7 cellular contexts compared by ENCODE assay signal in the genomic region with DNA sequence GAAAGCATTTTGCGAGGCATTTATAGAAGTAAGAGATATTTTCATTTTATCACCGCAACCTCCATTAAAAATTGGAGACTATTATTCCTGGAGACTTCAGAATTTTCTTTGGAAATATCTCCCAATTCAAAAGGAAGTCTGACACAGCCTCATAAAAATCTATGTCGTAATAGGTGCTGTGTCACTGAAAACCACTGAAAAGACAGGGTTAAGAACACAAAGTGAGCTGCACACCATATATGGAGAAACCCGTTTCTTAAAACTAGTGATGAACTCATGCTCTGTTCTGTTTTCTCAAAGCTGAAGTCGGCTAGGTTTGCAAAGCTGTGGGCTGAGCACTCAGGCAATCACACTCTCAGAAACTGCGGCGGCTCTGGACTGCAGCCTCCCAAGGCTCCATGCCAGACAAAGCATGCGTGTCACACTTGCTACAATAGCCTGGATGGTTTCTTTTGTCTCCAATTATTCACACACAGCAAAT. TPM values are rescaled to one million over a fixed set of nuclear protein-coding genes. Genes with fewer than 3 reads are reported as not detected.
DNase-seq lines count a peak whose midpoint lies in the region; ATAC-seq and TF ChIP-seq lines count a peak whose summit lies in the region.

A gene (plus strand): TSS at position 287 of the 481 bp plus-strand sequence. CDS start 126 bp downstream, at position 413.

- no peaks in the 10 kb centered on the region for H3K27me3 Mint-ChIP-seq in activated T-cell treated with anti-CD3 and anti-CD28 coated beads, Interleukin-2, amount 50 U/mL, for 72 hours (ENCODE audit: low read depth)

- H3K4me1 ChIP-seq in Peyer's patch (peaks cover 0 to 19% (median 7%) of the 10 kb centered on the region in 4 donors), fibroblast of lung (ENCODE audit: control insufficient read depth, extremely low read depth, insufficient read depth, low read length) (peaks cover 11% of the 10 kb centered on the region), neutrophil (ENCODE audit: control insufficient read depth in 1 of 2, insufficient read depth in 1 of 2, low read depth in 1 of 2, low read length in 1 of 2) (peaks cover 75 to 83% of the 10 kb centered on the region in 2 experiments)

- peak within 1 kb of the TSS; percentile 97 for H3K27ac Mint-ChIP-seq in activated T-cell treated with anti-CD3 and anti-CD28 coated beads, Interleukin-2, amount 50 U/mL, for 72 hours

- TF ChIP-seq POLR2A in Peyer's patch (IDR thresholded peaks at IDR 0.05): peak; percentile 56 to 62

- no peaks in the 10 kb centered on the region for H3K9me3 Mint-ChIP-seq in activated T-cell treated with anti-CD3 and anti-CD28 coated beads, Interleukin-2, amount 50 U/mL, for 72 hours

- H3K4me2 ChIP-seq in fibroblast of lung (ENCODE audit: extremely low read depth, insufficient read depth, low read length): peak within 1 kb of the TSS; percentile 92

- ATAC-seq in GM18867 (IDR thresholded peaks at IDR 0.05; ENCODE audit: unreplicated experiment) (peak; percentile 91), HG03095 (IDR thresholded peaks at IDR 0.05; ENCODE audit: unreplicated experiment) (peak; percentile 91)
- ATAC-seq in activated T-cell treated with anti-CD3 and anti-CD28 coated beads, Interleukin-2, amount 50 U/mL, for 72 hours (replicated peaks in 1 of 2): peak; percentile 82 to 83

- H3K79me2 ChIP-seq in fibroblast of lung (ENCODE audit: control insufficient read depth, insufficient read depth, low read length): peaks cover 38% of the 10 kb centered on the region

- H3K36me3 Mint-ChIP-seq in activated T-cell treated with anti-CD3 and anti-CD28 coated beads, Interleukin-2, amount 50 U/mL, for 72 hours (ENCODE audit: insufficient read depth in 2 of 2): peaks cover 2% of the 10 kb centered on the region in 2 donors

- H4K20me1 ChIP-seq in fibroblast of lung (ENCODE audit: control insufficient read depth, extremely low read depth, insufficient read depth, low read length): no peaks in the 10 kb centered on the region

- DNase-seq in Peyer's patch (peak in 2 of 3 donors; percentile 79 to 87), fibroblast of lung (ENCODE audit: low read depth in 2 of 2) (peak; percentile 99 to 100)
- peak; percentile 78 to 83 for DNase-seq in activated T-cell treated with anti-CD3 and anti-CD28 coated beads, Interleukin-2, amount 50 U/mL, for 72 hours

- peaks cover 96% of the 10 kb centered on the region for H3K4me1 Mint-ChIP-seq in activated T-cell treated with anti-CD3 and anti-CD28 coated beads, Interleukin-2, amount 50 U/mL, for 72 hours (ENCODE audit: low read depth)

- H3K9ac ChIP-seq in fibroblast of lung (ENCODE audit: insufficient read depth, low read length): peak within 1 kb of the TSS; percentile 58

- peak within 1 kb of the TSS; percentile 83 to 86 for H3K4me3 Mint-ChIP-seq in activated T-cell treated with anti-CD3 and anti-CD28 coated beads, Interleukin-2, amount 50 U/mL, for 72 hours

- peak within 1 kb of the TSS; percentile 30 for H2AFZ ChIP-seq in fibroblast of lung (ENCODE audit: low read length)

- H3K9me3 ChIP-seq in Peyer's patch (no peaks in the 10 kb centered on the region), fibroblast of lung (ENCODE audit: control insufficient read depth, insufficient read depth, low read depth, low read length) (no peaks in the 10 kb centered on the region), neutrophil (no peaks in the 10 kb centered on the region)

- H3K4me3 ChIP-seq in Peyer's patch (peak within 1 kb of the TSS; percentile 41 to 49 (median 45)), fibroblast of lung (replicated peaks in 1 of 4; ENCODE audit: control extremely low read depth in 1 of 4, insufficient read depth in 1 of 4, low read depth in 3 of 4, low read length in 4 of 4) (peak within 1 kb of the TSS; percentile 48 to 93 (median 63)), neutrophil (ENCODE audit: low read depth in 1 of 2, low read length in 1 of 2) (peak within 1 kb of the TSS; percentile 75 to 84)

- no peaks in the 10 kb centered on the region for H3K27me3 ChIP-seq in Peyer's patch
- H3K27me3 ChIP-seq in fibroblast of lung (ENCODE audit: control insufficient read depth, insufficient read depth, low read length): no peaks in the 10 kb centered on the region
- no peaks in the 10 kb centered on the region for H3K27me3 ChIP-seq in neutrophil

- H3K27ac ChIP-seq in Peyer's patch: peak within 1 kb of the TSS; percentile 75 to 80 (median 78)
- H3K27ac ChIP-seq in fibroblast of lung (ENCODE audit: insufficient read depth, low read length): peak within 1 kb of the TSS; percentile 89
- H3K27ac ChIP-seq in neutrophil: peak within 1 kb of the TSS; percentile 94

- H3K36me3 ChIP-seq in Peyer's patch (no peaks in the 10 kb centered on the region), fibroblast of lung (ENCODE audit: control insufficient read depth, insufficient read depth, low read length) (no peaks in the 10 kb centered on the region), neutrophil (peaks cover 26% of the 10 kb centered on the region)

- TF ChIP-seq CTCF in Peyer's patch (IDR thresholded peaks at IDR 0.05) (no peak), fibroblast of lung (conservative IDR thresholded peaks at IDR 0.05 in 1 of 2, IDR thresholded peaks at IDR 0.05 in 1 of 2; ENCODE audit: low read depth in 1 of 2, low read length in 2 of 2) (no peak), neutrophil (IDR thresholded peaks at IDR 0.05) (no peak), subcutaneous adipose tissue (IDR thresholded peaks at IDR 0.05; ENCODE audit: low read depth) (no peak)

RNA-seq across cellular contexts. Expression of the gene that starts here (rescaled TPM):
- 10 to 100 TPM in 2 of 4 donors, 1 to 10 TPM in 2; 1.4 to 47.0 (median 7.2) TPM for total RNA-seq in Peyer's patch
- total RNA-seq in activated T-cell treated with anti-CD3 and anti-CD28 coated beads, Interleukin-2, amount 50 U/mL, for 72 hours: 1 to 10 TPM; 6.3 to 10.0 TPM
- total RNA-seq in fibroblast of lung: 36.0 and 59.8 TPM in 2 replicates
- 186 and 245 TPM in 2 replicates for polyA plus RNA-seq in fibroblast of lung
- 109 and 145 TPM in 2 replicates for polyA plus RNA-seq in fibroblast of lung (2012)
- 52.4 and 58.4 TPM in 2 replicates for polyA minus RNA-seq in fibroblast of lung (ENCODE audit: low replicate concordance)
- 10 to 100 TPM in 3 of 4 donors, 1 to 10 TPM in 1; 8.9 to 82.6 (median 24.2) TPM for total RNA-seq in subcutaneous adipose tissue

Comparison
In these comparisons a context has a peak if more than half of its experiments do, and no peak if none do; other contexts are left out.
1. Peak in every context shown above with its lines: DNase-seq, ATAC-seq, H3K4me3 ChIP-seq and H3K27ac ChIP-seq.